ENCODE assay signal across 37 cellular contexts in genomic region chr17:27770877-27771276, GRCh38. TPM values are rescaled to one million over a fixed set of nuclear protein-coding genes. Genes with fewer than 3 reads are reported as not detected.
"Had no signal": no experiment of that assay in that cellular context is flagged by ENCODE, and none has a peak within 500 bp of the region (broad histone marks: within the 10 kb centered on the region; RNA-seq: fewer than 3 reads in every experiment).

No MANE protein-coding gene starts in this region.

- H3K36me3 ChIP-seq: MG63 had no signal

- H3K9me3 ChIP-seq: MG63 had no signal

- H3K27me3 ChIP-seq: MG63 had no signal

- H3K4me3 ChIP-seq: MG63 had no signal

- DNase-seq: Karpas-422, Kasumi-1, MG63, MM.1S, MV-4-11, NCI-H1048, NCI-H1092, NCI-H1092 treated with DMSO at 0.1 percent for 48 hours, NCI-H1105, NCI-H1105 treated with DMSO at 0.1 percent for 48 hours, NCI-H1417, NCI-H1417 treated with DMSO at 0.1 percent for 48 hours, NCI-H1436 treated with DMSO at 0.1 percent for 48 hours, NCI-H146, NCI-H1694, NCI-H1694 treated with DMSO at 0.1 percent for 48 hours, NCI-H187, NCI-H187 treated with DMSO at 0.1 percent for 48 hours, NCI-H1930, NCI-H2029, NCI-H2029 treated with DMSO at 0.1 percent for 48 hours, NCI-H2081, NCI-H2081 treated with DMSO at 0.1 percent for 48 hours, NCI-H2107, NCI-H2171, NCI-H2171 treated with DMSO at 0.1 percent for 48 hours, NCI-H2227 treated with DMSO at 0.1 percent for 48 hours, NCI-H226, NCI-H446, NCI-H446 treated with DMSO at 0.1 percent for 48 hours, NCI-H510A, NCI-H510A treated with DMSO at 0.1 percent for 48 hours, NCI-H524 had no signal

RNA-seq across cellular contexts. Expression of gene NOS2, which starts 29.5 kb away (rescaled TPM):
- total RNA-seq: LHCN-M2, M059J, MCF 10A, NCI-H460 had no signal
